1 cellular context compared by ENCODE assay signal in genomic region chr12:64608901-64609542, GRCh38.
TF ChIP-seq lines count a peak whose summit lies in the region.

No MANE protein-coding gene starts in this region.

TF ChIP-seq in K562, 482 proteins besides CTCF, POLR2A, EP300 and RAD21 (continued from another document and continues in another):
- TF ChIP-seq ZBTB9 (CRISPR knock-in tag; IDR thresholded peaks at IDR 0.05): no peak
- TF ChIP-seq ZNF75A (CRISPR knock-in tag; IDR thresholded peaks at IDR 0.05): no peak
- TF ChIP-seq THAP7 (CRISPR knock-in tag; IDR thresholded peaks at IDR 0.05): no peak
- peak; percentile 88; the same call in 1 of the 2 replicates for TF ChIP-seq ZNF165 (CRISPR knock-in tag; IDR thresholded peaks at IDR 0.05; ENCODE audit: borderline replicate concordance)
- TF ChIP-seq KDM1A (IDR thresholded peaks at IDR 0.05): peak in 1 of 2 experiments; percentile 6; a peak in 1 of 4 replicates
- peak; percentile 25 for TF ChIP-seq MEIS2 (IDR thresholded peaks at IDR 0.05; ENCODE audit: partially characterized antibody)
- no peak for TF ChIP-seq PHB (CRISPR knock-in tag; IDR thresholded peaks at IDR 0.05)
- no peak for TF ChIP-seq FIP1L1 (IDR thresholded peaks at IDR 0.05; ENCODE audit: low read depth, low read length, poor library complexity, severe bottlenecking)
- TF ChIP-seq E2F3 (CRISPR knock-in tag; IDR thresholded peaks at IDR 0.05): no peak
- peak; percentile 52; the same call in 1 of the 2 replicates for TF ChIP-seq GTF2E2 (tag; IDR thresholded peaks at IDR 0.05)
- TF ChIP-seq NR2C1 (IDR thresholded peaks at IDR 0.05): no peak
- no peak for TF ChIP-seq NR2C1 (tag; IDR thresholded peaks at IDR 0.05)
- TF ChIP-seq NONO (IDR thresholded peaks at IDR 0.05; ENCODE audit: low read depth in 2 of 2, low read length in 1 of 2): no peak
- TF ChIP-seq MAFK (IDR thresholded peaks at IDR 0.05; ENCODE audit: low read length): no peak
- TF ChIP-seq GTF2F1 (IDR thresholded peaks at IDR 0.05; ENCODE audit: low read depth, low read length): peak; percentile 12; the same call in 1 of the 2 replicates
- no peak for TF ChIP-seq ZNF589 (CRISPR knock-in tag; IDR thresholded peaks at IDR 0.05; ENCODE audit: low read depth)
- no peak for TF ChIP-seq SP2 (IDR thresholded peaks at IDR 0.05; ENCODE audit: extremely low read depth, low read depth, low read length, poor library complexity, severe bottlenecking)
- TF ChIP-seq HIVEP1 (CRISPR knock-in tag; IDR thresholded peaks at IDR 0.05): no peak
- no peak for TF ChIP-seq BDP1 (IDR thresholded peaks at IDR 0.05; ENCODE audit: insufficient read depth, insufficient read length)
- TF ChIP-seq BRD4 (IDR thresholded peaks at IDR 0.05): no peak
- TF ChIP-seq HMGXB4 (CRISPR knock-in tag; IDR thresholded peaks at IDR 0.05): no peak
- no peak for TF ChIP-seq SREBF2 (CRISPR knock-in tag; IDR thresholded peaks at IDR 0.05)
- TF ChIP-seq ZNF311 (CRISPR knock-in tag; IDR thresholded peaks at IDR 0.05): no peak
- TF ChIP-seq NKRF (IDR thresholded peaks at IDR 0.05; ENCODE audit: borderline replicate concordance): peak; percentile 49; the same call in 1 of the 2 replicates
- TF ChIP-seq DPF2 (IDR thresholded peaks at IDR 0.05): peak; percentile 56; the same call in 1 of the 2 replicates
- no peak for TF ChIP-seq HDAC3 (IDR thresholded peaks at IDR 0.05; ENCODE audit: borderline replicate concordance, partially characterized antibody)
- no peak for TF ChIP-seq ATF1 (CRISPR knock-in tag; IDR thresholded peaks at IDR 0.05)
- no peak for TF ChIP-seq ATF1 (tag; IDR thresholded peaks at IDR 0.05)
- no peak for TF ChIP-seq CHD2 (IDR thresholded peaks at IDR 0.05; ENCODE audit: low read depth, low read length)
- no peak for TF ChIP-seq MEF2D (tag; conservative IDR thresholded peaks at IDR 0.05; ENCODE audit: low read depth)
- TF ChIP-seq CBFA2T2 (conservative IDR thresholded peaks at IDR 0.05): 0 out of 2 replicates have a peak, but pooled peaks have one; percentile 11
- no peak for TF ChIP-seq FUS (optimal IDR thresholded peaks at IDR 0.05; ENCODE audit: low read depth, low read length)
- TF ChIP-seq RREB1 (CRISPR knock-in tag; IDR thresholded peaks at IDR 0.05): no peak
- TF ChIP-seq KDM4B (IDR thresholded peaks at IDR 0.05; ENCODE audit: borderline replicate concordance in 2 of 2, low read depth in 1 of 2): no peak
- TF ChIP-seq JUND (IDR thresholded peaks at IDR 0.05; ENCODE audit: borderline replicate concordance, low read depth, low read length): peak; percentile 88
- peak; percentile 87; the same call in 2 of the 3 replicates for TF ChIP-seq JUND (tag; IDR thresholded peaks at IDR 0.05; ENCODE audit: borderline replicate concordance, low read depth, low read length)
- TF ChIP-seq SMARCA4 (IDR thresholded peaks at IDR 0.05): peak; percentile 74
- 0 out of 2 replicates have a peak, but pooled peaks have one; percentile 39 for TF ChIP-seq HBP1 (CRISPR knock-in tag; IDR thresholded peaks at IDR 0.05)
- TF ChIP-seq KLF13 (tag; IDR thresholded peaks at IDR 0.05; ENCODE audit: borderline replicate concordance, low read depth): no peak
- TF ChIP-seq NFIX (CRISPR knock-in tag; IDR thresholded peaks at IDR 0.05; ENCODE audit: low read depth): no peak
- no peak for TF ChIP-seq ZC3H4 (CRISPR knock-in tag; IDR thresholded peaks at IDR 0.05; ENCODE audit: borderline replicate concordance)
- no peak for TF ChIP-seq ZNF347 (CRISPR knock-in tag; IDR thresholded peaks at IDR 0.05; ENCODE audit: low read depth)
- 0 out of 2 replicates have a peak, but pooled peaks have one; percentile 36 for TF ChIP-seq POLR2AphosphoS5 (IDR thresholded peaks at IDR 0.05; ENCODE audit: control insufficient read depth, insufficient read depth, low read depth, low read length)
- no peak for TF ChIP-seq ZNF436 (CRISPR knock-in tag; IDR thresholded peaks at IDR 0.05)
- no peak for TF ChIP-seq ZNF57 (CRISPR knock-in tag; IDR thresholded peaks at IDR 0.05)
- TF ChIP-seq TSC22D4 (tag; IDR thresholded peaks at IDR 0.05): no peak
- TF ChIP-seq ZBTB43 (CRISPR knock-in tag; IDR thresholded peaks at IDR 0.05): no peak
- no peak for TF ChIP-seq KLF10 (CRISPR knock-in tag; IDR thresholded peaks at IDR 0.05)
- no peak for TF ChIP-seq SMAD1 (IDR thresholded peaks at IDR 0.05; ENCODE audit: low read depth, low read length, partially characterized antibody)
- TF ChIP-seq ZKSCAN8 (CRISPR knock-in tag; IDR thresholded peaks at IDR 0.05): no peak
- TF ChIP-seq ZNF41 (CRISPR knock-in tag; conservative IDR thresholded peaks at IDR 0.05): no peak
- no peak for TF ChIP-seq FOS (IDR thresholded peaks at IDR 0.05; ENCODE audit: extremely low read depth, insufficient read length)
- TF ChIP-seq DIDO1 (tag; IDR thresholded peaks at IDR 0.05; ENCODE audit: low read depth): no peak
- TF ChIP-seq NCOA6 (IDR thresholded peaks at IDR 0.05): no peak; the same call in 1 of the 2 replicates
- TF ChIP-seq RFX1 (IDR thresholded peaks at IDR 0.05): no peak
- TF ChIP-seq KAT2B (IDR thresholded peaks at IDR 0.05; ENCODE audit: low read depth, low read length): no peak
- TF ChIP-seq KAT7 (CRISPR knock-in tag; IDR thresholded peaks at IDR 0.05; ENCODE audit: borderline replicate concordance): no peak
- TF ChIP-seq RBFOX2 (IDR thresholded peaks at IDR 0.05; ENCODE audit: low read depth, low read length): peak; percentile 10; the same call in 1 of the 2 replicates
- TF ChIP-seq PHF20 (IDR thresholded peaks at IDR 0.05; ENCODE audit: partially characterized antibody): no peak
- TF ChIP-seq ZNF830 (CRISPR knock-in tag; IDR thresholded peaks at IDR 0.05): no peak
- TF ChIP-seq MTF1 (CRISPR knock-in tag; IDR thresholded peaks at IDR 0.05; ENCODE audit: borderline replicate concordance): no peak
- TF ChIP-seq GATAD2B (IDR thresholded peaks at IDR 0.05; ENCODE audit: borderline replicate concordance): no peak
